In the genomic region with DNA sequence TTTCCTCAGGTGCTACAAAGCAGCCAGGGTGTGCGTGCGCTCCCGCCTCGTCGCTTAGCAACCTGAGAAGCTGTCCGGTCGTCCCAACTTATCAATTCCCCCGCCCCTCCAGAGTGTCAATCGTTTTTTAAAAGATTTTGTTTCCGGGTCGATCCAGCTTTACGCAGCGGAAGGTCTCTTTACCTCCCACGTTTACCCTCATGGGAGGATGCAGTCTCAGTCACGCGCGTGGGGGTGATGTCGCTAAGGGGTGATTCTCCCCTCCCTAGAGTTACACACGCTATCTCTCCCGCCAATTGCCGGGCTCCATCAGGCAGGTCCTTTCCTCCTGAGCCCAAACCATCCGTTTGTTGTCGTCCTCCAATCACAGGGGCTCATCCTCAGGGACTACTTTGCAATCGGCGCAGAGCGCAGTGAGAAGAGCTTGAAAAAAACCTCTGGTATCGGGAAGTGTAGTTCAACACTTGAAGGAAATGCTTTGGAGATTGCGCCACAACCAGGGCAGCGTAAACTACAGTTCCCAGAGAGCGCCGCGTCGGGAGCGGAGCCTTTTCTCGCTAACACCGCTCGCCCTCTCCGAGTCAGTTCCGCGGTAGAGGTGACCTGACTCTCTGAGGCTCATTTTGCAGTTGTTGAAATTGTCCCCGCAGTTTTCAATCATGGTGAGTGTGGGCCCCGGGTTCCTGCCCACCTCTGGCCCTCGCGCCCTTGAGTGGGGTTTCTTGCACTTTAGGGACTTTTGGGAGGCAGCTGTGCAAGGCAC, we compare ENCODE assay signal across 8 cellular contexts. TPM values are rescaled to one million over a fixed set of nuclear protein-coding genes. Genes with fewer than 3 reads are reported as not detected.
DNase-seq lines count a peak whose midpoint lies in the region; ATAC-seq and TF ChIP-seq lines count a peak whose summit lies in the region.

A gene (plus strand): TSS at position 579 of the 763 bp plus-strand sequence. CDS start 81 bp downstream, at position 660.
A gene with protein sequence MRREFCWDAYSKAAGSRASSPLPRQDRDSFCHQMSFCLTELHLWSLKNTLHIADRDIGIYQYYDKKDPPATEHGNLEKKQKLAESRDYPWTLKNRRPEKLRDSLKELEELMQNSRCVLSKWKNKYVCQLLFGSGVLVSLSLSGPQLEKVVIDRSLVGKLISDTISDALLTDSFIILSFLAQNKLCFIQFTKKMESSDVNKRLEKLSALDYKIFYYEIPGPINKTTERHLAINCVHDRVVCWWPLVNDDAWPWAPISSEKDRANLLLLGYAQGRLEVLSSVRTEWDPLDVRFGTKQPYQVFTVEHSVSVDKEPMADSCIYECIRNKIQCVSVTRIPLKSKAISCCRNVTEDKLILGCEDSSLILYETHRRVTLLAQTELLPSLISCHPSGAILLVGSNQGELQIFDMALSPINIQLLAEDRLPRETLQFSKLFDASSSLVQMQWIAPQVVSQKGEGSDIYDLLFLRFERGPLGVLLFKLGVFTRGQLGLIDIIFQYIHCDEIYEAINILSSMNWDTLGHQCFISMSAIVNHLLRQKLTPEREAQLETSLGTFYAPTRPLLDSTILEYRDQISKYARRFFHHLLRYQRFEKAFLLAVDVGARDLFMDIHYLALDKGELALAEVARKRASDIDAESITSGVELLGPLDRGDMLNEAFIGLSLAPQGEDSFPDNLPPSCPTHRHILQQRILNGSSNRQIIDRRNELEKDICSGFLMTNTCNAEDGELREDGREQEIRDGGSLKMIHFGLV (minus strand): TSS at position 93 of the 763 bp plus-strand sequence. CDS start 206 bp downstream, outside the sequence.

- H3K36me3 ChIP-seq in SU-DHL-6 (ENCODE audit: low read length) (0 out of 2 replicates have a peak, but pooled peaks cover 3% of the 10 kb centered on the region), ovary (no peaks in the 10 kb centered on the region), thymus (ENCODE audit: control insufficient read depth, insufficient read depth) (no peaks in the 10 kb centered on the region)

- ATAC-seq in HG02763 (IDR thresholded peaks at IDR 0.05; ENCODE audit: unreplicated experiment) (peak; percentile 87), Right ventricle myocardium superior (ENCODE audit: poor library complexity) (peak; percentile 94)
- ATAC-seq in activated naive CD8-positive, alpha-beta T cell treated with anti-CD3 and anti-CD28 coated beads, Interleukin-2, amount 50 U/mL, for 24 hours: peak; percentile 95

- peak; percentile 56 for TF ChIP-seq POLR2A in ovary (IDR thresholded peaks at IDR 0.05)

- no peaks in the 10 kb centered on the region for H3K9me2 ChIP-seq in SU-DHL-6 (replicated peaks; ENCODE audit: insufficient read depth, low read length)

- DNase-seq in NCI-H1417 (lab: John Stamatoyannopoulos, UW) (peak; percentile 99 to 100 (median 100)), Right ventricle myocardium superior (peak; percentile 96), ovary (peak; percentile 90 to 94 (median 92))
- DNase-seq in activated naive CD8-positive, alpha-beta T cell treated with anti-CD3 and anti-CD28 coated beads, Interleukin-2, amount 50 U/mL, for 24 hours: peak; percentile 87

- H3K27me3 Mint-ChIP-seq in activated naive CD8-positive, alpha-beta T cell treated with anti-CD3 and anti-CD28 coated beads, Interleukin-2, amount 50 U/mL, for 24 hours: no peaks in the 10 kb centered on the region

- peak within 1 kb of the TSS; percentile 93 for H3K4me2 ChIP-seq in SU-DHL-6 (ENCODE audit: low read depth, low read length, poor library complexity, severe bottlenecking)

- H3K27ac ChIP-seq in SU-DHL-6 (ENCODE audit: low read depth, low read length) (peak within 1 kb of the TSS; percentile 90), ovary (peak within 1 kb of the TSS; percentile 33 to 88), thymus (ENCODE audit: low read depth) (peak within 1 kb of the TSS; percentile 77)

- no peaks in the 10 kb centered on the region for H3K27me3 ChIP-seq in SU-DHL-6 (ENCODE audit: low read length)
- no peaks in the 10 kb centered on the region for H3K27me3 ChIP-seq in ovary
- no peaks in the 10 kb centered on the region for H3K27me3 ChIP-seq in thymus (ENCODE audit: control insufficient read depth, insufficient read depth)

- WGBS in ovary, 3 donors: 1% methylated on average over 44 of the region's 44 CpGs
- WGBS in thymus: under 1% methylated on average over 44 of the region's 44 CpGs

- no peak for TF ChIP-seq EP300 in ovary (IDR thresholded peaks at IDR 0.05)

- peak within 1 kb of the TSS; percentile 84 for H3K9ac ChIP-seq in SU-DHL-6 (ENCODE audit: low read length)

- peaks cover 39% of the 10 kb centered on the region for H3K4me1 Mint-ChIP-seq in activated naive CD8-positive, alpha-beta T cell treated with anti-CD3 and anti-CD28 coated beads, Interleukin-2, amount 50 U/mL, for 24 hours

- intact Hi-C loops in Right ventricle myocardium superior (cut with DNase I) (no loop called here), ovary (cut with DNase I) (no loop called here)

- H3K27ac Mint-ChIP-seq in activated naive CD8-positive, alpha-beta T cell treated with anti-CD3 and anti-CD28 coated beads, Interleukin-2, amount 50 U/mL, for 24 hours: peak within 1 kb of the TSS; percentile 96

- H3K4me3 Mint-ChIP-seq in activated naive CD8-positive, alpha-beta T cell treated with anti-CD3 and anti-CD28 coated beads, Interleukin-2, amount 50 U/mL, for 24 hours: peak within 1 kb of the TSS; percentile 98

- H4K20me1 ChIP-seq in SU-DHL-6 (ENCODE audit: low read depth, low read length): peaks cover 19% of the 10 kb centered on the region; the same call in 1 of the 2 replicates

- H3F3A ChIP-seq in SU-DHL-6 (ENCODE audit: insufficient read depth): peaks cover 40% of the 10 kb centered on the region

- H3K9me3 ChIP-seq in SU-DHL-6 (ENCODE audit: insufficient read depth, low read length) (no peaks in the 10 kb centered on the region), ovary (no peaks in the 10 kb centered on the region), thymus (ENCODE audit: control insufficient read depth) (no peaks in the 10 kb centered on the region)

- H2AFZ ChIP-seq in SU-DHL-6 (ENCODE audit: low read depth, low read length, severe bottlenecking): peak within 1 kb of the TSS; percentile 79

- H3K4me1 ChIP-seq in ovary (ENCODE audit: insufficient read depth) (no peaks in the 10 kb centered on the region), thymus (ENCODE audit: control insufficient read depth, insufficient read depth, low read length) (peaks cover 12% of the 10 kb centered on the region)

- peaks cover 11% of the 10 kb centered on the region for H3K36me3 Mint-ChIP-seq in activated naive CD8-positive, alpha-beta T cell treated with anti-CD3 and anti-CD28 coated beads, Interleukin-2, amount 50 U/mL, for 24 hours (ENCODE audit: low read depth)

- TF ChIP-seq CTCF in GM12875 (IDR thresholded peaks at IDR 0.05; ENCODE audit: borderline replicate concordance, insufficient read depth, low read depth, low read length): no peak
- TF ChIP-seq CTCF in SU-DHL-6 (IDR thresholded peaks at IDR 0.05; ENCODE audit: insufficient read depth, low read length, poor library complexity, severe bottlenecking): no peak
- TF ChIP-seq CTCF in ovary (IDR thresholded peaks at IDR 0.05): no peak

- H3K4me3 ChIP-seq in GM12875 (ENCODE audit: low read depth, low read length) (peak within 1 kb of the TSS; percentile 79), SU-DHL-6 (ENCODE audit: insufficient read depth, low read length, poor library complexity, severe bottlenecking) (peak within 1 kb of the TSS; percentile 87), ovary (peak within 1 kb of the TSS; percentile 87), thymus (ENCODE audit: low read length) (peak within 1 kb of the TSS; percentile 73)

- no peaks in the 10 kb centered on the region for H3K9me3 Mint-ChIP-seq in activated naive CD8-positive, alpha-beta T cell treated with anti-CD3 and anti-CD28 coated beads, Interleukin-2, amount 50 U/mL, for 24 hours

- peaks cover 81% of the 10 kb centered on the region for H3K79me2 ChIP-seq in SU-DHL-6 (ENCODE audit: insufficient read depth, low read length)

RNA-seq across cellular contexts. Expression of the first gene that starts in this region (rescaled TPM):
- total RNA-seq in Right ventricle myocardium superior (1,328 TPM), ovary (100 to 1,000 TPM in 1 of 7 donors, 10 to 100 TPM in 6; 72.3 to 126 (median 79.4) TPM)
- polyA plus RNA-seq in ovary (100 to 1,000 TPM in 1 of 2 donors, 10 to 100 TPM in 1; 90.0 to 121 TPM), thymus (271 TPM)

RNA-seq across cellular contexts. Expression of the second gene that starts in this region (rescaled TPM):
- total RNA-seq in Right ventricle myocardium superior (12.8 TPM), ovary (10 to 100 TPM; 11.7 to 29.6 (median 16.3) TPM)
- polyA plus RNA-seq in ovary (1 to 10 TPM; 4.0 to 5.0 TPM), thymus (5.5 TPM)

Comparison
In these comparisons a context has a peak if more than half of its experiments do, and no peak if none do; other contexts are left out.
1. Peak in every context shown above with its lines: DNase-seq, ATAC-seq, H3K4me3 ChIP-seq and H3K27ac ChIP-seq.
2. RNA of the first gene that starts in this region (total RNA-seq): 1,328 TPM in Right ventricle myocardium superior (single experiment); 72.3 to 126 TPM in ovary; every median in the first group is over 10 times any median in the second.